Comparison of ENCODE assay signal across 1 cellular context in genomic region chr19:35421362-35421761, GRCh38.
A peak's percentile ranks its signal among the peaks of the same experiment; 100 is the strongest.
TF ChIP-seq lines count a peak whose summit lies in the region.

No MANE protein-coding gene starts in this region.

TF ChIP-seq in GM12878, 131 proteins besides CTCF, POLR2A, EP300 and RAD21:
- TF ChIP-seq NR2C1 (IDR thresholded peaks at IDR 0.05) (no peak), YY1 (IDR thresholded peaks at IDR 0.05; ENCODE audit: low read depth, low read length) (no peak), NFXL1 (IDR thresholded peaks at IDR 0.05; ENCODE audit: borderline replicate concordance) (no peak), IKZF1 (conservative IDR thresholded peaks at IDR 0.05) (0 out of 2 replicates have a peak, but pooled peaks have one; percentile 20)
